24 cellular contexts compared by ENCODE assay signal in the genomic region with DNA sequence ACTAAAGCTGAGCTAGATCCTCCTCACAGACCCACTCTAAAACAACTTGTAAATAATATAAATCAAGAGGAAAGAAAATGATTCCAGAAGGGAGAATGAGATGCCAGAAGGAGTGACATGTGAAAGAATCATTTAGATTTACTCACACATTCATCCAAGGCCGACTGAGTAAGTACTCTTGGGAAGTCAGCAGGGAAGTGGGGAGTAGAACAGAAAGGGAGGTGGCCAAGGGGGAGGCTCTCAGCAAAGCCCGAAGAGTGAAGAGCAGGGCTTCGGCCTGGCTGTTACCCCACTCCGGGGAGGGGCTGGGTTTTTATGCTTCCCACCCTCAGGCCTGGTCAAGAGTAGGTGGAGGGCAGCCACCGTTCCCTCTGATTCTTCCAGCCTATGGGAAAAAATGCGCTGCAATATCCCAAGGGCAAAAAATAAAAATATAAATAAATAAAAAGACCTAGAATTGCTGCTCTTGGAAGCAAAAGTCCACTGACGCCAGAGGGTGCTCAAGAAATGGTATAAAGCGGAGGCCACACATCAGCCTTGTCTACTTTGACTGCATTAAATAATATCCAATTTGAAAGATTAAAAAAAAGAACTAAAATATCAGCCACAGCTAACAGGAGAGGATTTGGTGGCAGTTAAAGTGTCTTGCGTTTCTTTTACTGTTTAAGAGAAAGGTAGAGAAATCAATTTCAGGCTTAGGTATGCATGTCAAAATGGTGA.
"Had no signal": no experiment of that assay in that cellular context is flagged by ENCODE, and none has a peak within 500 bp of the region (broad histone marks: within the 10 kb centered on the region; RNA-seq: fewer than 3 reads in every experiment).

No MANE protein-coding gene starts in this region.

- H3K4me1 ChIP-seq: ascending aorta, spleen, tibial artery had no signal

- H3K27me3 ChIP-seq: ascending aorta, sigmoid colon had no signal

- FAIRE-seq: bronchial epithelial cell, kidney had no signal

- ATAC-seq: activated CD8-positive, alpha-beta memory T cell treated with anti-CD3 and anti-CD28 coated beads, Interleukin-2, amount 10 ng/mL, durations not matched to agents 7 days and 5 days; activated naive CD8-positive, alpha-beta T cell treated with anti-CD3 and anti-CD28 coated beads, Interleukin-2, amount 50 U/mL, for 24 hours; activated T-helper 17 cell treated with anti-CD3 and anti-CD28 coated beads, Interleukin-2, amount 50 U/mL, for 72 hours; esophagus mucosa; left lobe of liver; stimulated activated naive B cell treated with anti-CD40 and anti-IgM and Interleukin-4, amounts not matched to agents 10 μg/mL and 1 μg/mL and 100 μg/mL, for 72 hours; T-cell had no signal

- DNase-seq: activated CD4-positive, alpha-beta memory T cell treated with anti-CD3 and anti-CD28 coated beads, Interleukin-2, amount 10 ng/mL, durations not matched to agents 7 days and 5 days; activated CD4-positive, alpha-beta T cell treated with anti-CD3 and anti-CD28 coated beads for 48 hours; activated CD4-positive, CD25-positive, alpha-beta regulatory T cell; activated CD8-positive, alpha-beta memory T cell treated with anti-CD3 and anti-CD28 coated beads, Interleukin-2, amount 10 ng/mL, durations not matched to agents 7 days and 5 days; activated naive CD4-positive, alpha-beta T cell treated with anti-CD3 and anti-CD28 coated beads, Interleukin-2, amount 10 ng/mL, durations not matched to agents 7 days and 5 days; activated naive CD8-positive, alpha-beta T cell treated with anti-CD3 and anti-CD28 coated beads, Interleukin-2, amount 50 U/mL, for 24 hours; activated T-cell treated with anti-CD3 and anti-CD28 coated beads, Interleukin-2, amount 50 U/mL, for 1 hour; effector CD8-positive, alpha-beta T cell; foreskin melanocyte; glutamatergic neuron; hypothalamus; sigmoid colon; spleen; stimulated activated naive B cell treated with anti-CD40 and anti-IgM and Interleukin-4, amounts not matched to agents 10 μg/mL and 1 μg/mL and 100 μg/mL, for 72 hours; substantia nigra; T-cell; tibial artery had no signal

- H3K4me3 ChIP-seq: ascending aorta, lung, sigmoid colon, spleen, tibial artery had no signal

- H3K36me3 ChIP-seq: ascending aorta, sigmoid colon, spleen, tibial artery had no signal

- H3K27ac ChIP-seq: ascending aorta, sigmoid colon, spleen, tibial artery had no signal
